ENCODE assay signal across 1 cellular context in genomic region chr9:133787749-133788015, GRCh38.
TF ChIP-seq lines count a peak whose summit lies in the region.

No MANE protein-coding gene starts in this region.

TF ChIP-seq in GM12878, 131 proteins besides CTCF, POLR2A, EP300 and RAD21 (continued from another document):
- TF ChIP-seq PKNOX1 (IDR thresholded peaks at IDR 0.05): no peak
- no peak for TF ChIP-seq IKZF1 (conservative IDR thresholded peaks at IDR 0.05)
- no peak for TF ChIP-seq NR2F1 (conservative IDR thresholded peaks at IDR 0.05)
- TF ChIP-seq NRF1 (conservative IDR thresholded peaks at IDR 0.05; ENCODE audit: low read depth, low read length): no peak
- TF ChIP-seq FOXK2 (IDR thresholded peaks at IDR 0.05): no peak
- no peak for TF ChIP-seq ZNF384 (IDR thresholded peaks at IDR 0.05; ENCODE audit: borderline replicate concordance, low read depth, low read length)
- TF ChIP-seq SMARCA5 (IDR thresholded peaks at IDR 0.05): no peak
- TF ChIP-seq TARDBP (IDR thresholded peaks at IDR 0.05; ENCODE audit: borderline replicate concordance): no peak
- no peak for TF ChIP-seq ATF7 (IDR thresholded peaks at IDR 0.05; ENCODE audit: low read depth)
- TF ChIP-seq MAX (IDR thresholded peaks at IDR 0.05; ENCODE audit: low read depth, low read length): no peak
- no peak for TF ChIP-seq TAF1 (IDR thresholded peaks at IDR 0.05; ENCODE audit: borderline replicate concordance, low read depth, low read length)
- TF ChIP-seq HDAC2 (IDR thresholded peaks at IDR 0.05): no peak
- TF ChIP-seq NR2C2 (IDR thresholded peaks at IDR 0.05; ENCODE audit: borderline replicate concordance, control insufficient read depth, insufficient read length, low read depth): no peak
- no peak for TF ChIP-seq E4F1 (IDR thresholded peaks at IDR 0.05; ENCODE audit: borderline replicate concordance, partially characterized antibody)
- TF ChIP-seq RUNX3 (IDR thresholded peaks at IDR 0.05; ENCODE audit: low read length): no peak
- no peak for TF ChIP-seq CEBPB (IDR thresholded peaks at IDR 0.05; ENCODE audit: borderline replicate concordance in 1 of 2, low read depth in 2 of 2, low read length in 2 of 2)
- TF ChIP-seq ZNF622 (IDR thresholded peaks at IDR 0.05): no peak
- no peak for TF ChIP-seq RELA (IDR thresholded peaks at IDR 0.05; ENCODE audit: borderline replicate concordance, partially characterized antibody)
- no peak for TF ChIP-seq IRF4 (IDR thresholded peaks at IDR 0.05; ENCODE audit: low read depth, low read length)
